ENCODE assay signal across 25 cellular contexts in genomic region chr3:5155241-5155640, GRCh38.
"Had no signal": no experiment of that assay in that cellular context is flagged by ENCODE, and none has a peak within 500 bp of the region (broad histone marks: within the 10 kb centered on the region; RNA-seq: fewer than 3 reads in every experiment).

No MANE protein-coding gene starts in this region.

- ATAC-seq: SK-N-SH treated with all-trans-retinoic acid at 6 μM for 48 hours, WTC11 had no signal

- H3K9me3 Mint-ChIP-seq: activated CD4-positive, alpha-beta memory T cell treated with anti-CD3 and anti-CD28 coated beads for 36 hours; activated CD4-positive, alpha-beta T cell treated with anti-CD3 and anti-CD28 coated beads, Interleukin-2, amount 10 ng/mL, durations not matched to agents 7 days and 5 days; WTC11 had no signal

- H3K27me3 Mint-ChIP-seq: activated CD4-positive, alpha-beta memory T cell treated with anti-CD3 and anti-CD28 coated beads for 36 hours; activated CD4-positive, alpha-beta T cell treated with anti-CD3 and anti-CD28 coated beads, Interleukin-2, amount 10 ng/mL, durations not matched to agents 7 days and 5 days; activated naive CD8-positive, alpha-beta T cell treated with anti-CD3 and anti-CD28 coated beads, Interleukin-2, amount 10 ng/mL, durations not matched to agents 7 days and 5 days had no signal

- H3K36me3 ChIP-seq: adrenal gland, Peyer's patch, SJSA1 had no signal

- H3K27ac ChIP-seq: adrenal gland, Peyer's patch, SJSA1 had no signal

- H3K27ac Mint-ChIP-seq: activated CD4-positive, alpha-beta memory T cell treated with anti-CD3 and anti-CD28 coated beads for 36 hours; activated CD4-positive, alpha-beta T cell treated with anti-CD3 and anti-CD28 coated beads, Interleukin-2, amount 10 ng/mL, durations not matched to agents 7 days and 5 days; activated naive CD8-positive, alpha-beta T cell treated with anti-CD3 and anti-CD28 coated beads, Interleukin-2, amount 10 ng/mL, durations not matched to agents 7 days and 5 days; WTC11 had no signal

- H3K36me3 Mint-ChIP-seq: WTC11 had no signal

- DNase-seq: activated CD4-positive, alpha-beta memory T cell treated with anti-CD3 and anti-CD28 coated beads for 36 hours; activated CD4-positive, alpha-beta T cell treated with anti-CD3 and anti-CD28 coated beads, Interleukin-2, amount 10 ng/mL, durations not matched to agents 7 days and 5 days; activated CD4-positive, CD25-positive, alpha-beta regulatory T cell treated with anti-CD3 and anti-CD28 coated beads, Interleukin-2, amount 50 U/mL, for 72 hours; activated effector memory CD4-positive, alpha-beta T cell treated with Interleukin-2 at 50 U/mL for 16 hours; activated naive CD4-positive, alpha-beta T cell; activated naive CD8-positive, alpha-beta T cell treated with anti-CD3 and anti-CD28 coated beads, Interleukin-2, amount 10 ng/mL, durations not matched to agents 7 days and 5 days; activated T-cell treated with anti-CD3 and anti-CD28 coated beads for 4 hours; adrenal gland; anterior cingulate cortex; MM.1S; NCI-H1105; NCI-H1436; NCI-H1694 treated with DMSO at 0.1 percent for 48 hours; NCI-H2029 treated with DMSO at 0.1 percent for 48 hours; NCI-H345; NCI-H510A; NCI-H526 treated with DMSO at 0.1 percent for 48 hours; NCI-H82; Peyer's patch; SHP77; SW 1271; T-helper 9 cell had no signal

- H3K27me3 ChIP-seq: adrenal gland, Peyer's patch, SJSA1 had no signal

- H3K9me3 ChIP-seq: Peyer's patch, SJSA1 had no signal

- H3K4me3 ChIP-seq: adrenal gland, Peyer's patch, SJSA1 had no signal

- H3K4me1 ChIP-seq: Peyer's patch, SJSA1 had no signal

- H3K4me3 Mint-ChIP-seq: activated CD4-positive, alpha-beta memory T cell treated with anti-CD3 and anti-CD28 coated beads for 36 hours; activated CD4-positive, alpha-beta T cell treated with anti-CD3 and anti-CD28 coated beads, Interleukin-2, amount 10 ng/mL, durations not matched to agents 7 days and 5 days; activated naive CD8-positive, alpha-beta T cell treated with anti-CD3 and anti-CD28 coated beads, Interleukin-2, amount 10 ng/mL, durations not matched to agents 7 days and 5 days; WTC11 had no signal
